In the genomic region with DNA sequence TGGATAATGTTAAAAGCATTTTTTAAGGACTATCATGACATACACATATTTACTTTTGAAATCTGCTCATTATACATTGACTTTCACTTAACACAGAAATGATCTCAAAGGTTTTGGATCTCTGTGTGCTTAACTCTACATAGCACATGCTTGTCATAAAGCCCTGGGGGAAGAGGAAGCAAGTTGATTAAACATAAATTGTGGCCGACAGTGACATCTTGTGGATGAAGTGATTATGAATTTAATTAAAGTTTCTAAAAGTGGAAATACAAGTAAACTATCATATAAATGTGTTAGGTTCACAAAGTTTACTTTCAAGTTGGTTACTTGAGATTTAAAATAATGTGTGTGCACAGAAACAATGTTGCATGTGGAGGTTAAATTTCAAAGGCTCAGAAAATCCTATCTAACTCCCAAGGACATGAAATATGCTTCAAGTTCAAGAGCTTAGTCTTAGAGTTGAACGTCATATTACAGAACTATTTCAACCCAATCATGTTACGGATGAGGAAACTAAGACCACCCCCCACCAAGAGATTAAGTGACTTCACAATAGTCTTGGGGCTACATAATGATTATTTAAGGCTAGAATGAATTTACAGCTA, we compare ENCODE assay signal across 8 cellular contexts.
DNase-seq lines count a peak whose midpoint lies in the region; ATAC-seq and TF ChIP-seq lines count a peak whose summit lies in the region.

No MANE protein-coding gene starts in this region.

- in situ Hi-C loops in astrocyte of the spinal cord (cut with HindIII; ENCODE audit: low sequenced_read_pairs) = no loop called here

- H3K36me3 ChIP-seq in kidney epithelial cell (ENCODE audit: control insufficient read depth, insufficient read depth, low read length) = no peaks in the 10 kb centered on the region

- peak; percentile 3 for TF ChIP-seq CTCF in astrocyte of the spinal cord (IDR thresholded peaks at IDR 0.05; ENCODE audit: low read depth, low read length)
- peak; percentile 13 for TF ChIP-seq CTCF in kidney epithelial cell (IDR thresholded peaks at IDR 0.05; ENCODE audit: insufficient read depth, low read length, poor library complexity, severe bottlenecking)

- H3K27me3 ChIP-seq in kidney epithelial cell (ENCODE audit: control insufficient read depth, insufficient read depth, low read length) = no peaks in the 10 kb centered on the region

- H3K4me3 ChIP-seq in astrocyte of the spinal cord (ENCODE audit: low read depth, low read length) (no peak overlapping the region), kidney epithelial cell (ENCODE audit: low read depth, low read length) (no peak overlapping the region)

- intact Hi-C loops in posterior vena cava (cut with DNase I) = no loop called here

- peak; percentile 29 for DNase-seq in COLO829 (ENCODE audit: low spot score)
- peak; percentile 27 for DNase-seq in NCI-H2081 treated with DMSO at 0.1 percent for 48 hours (lab: John Stamatoyannopoulos, UW)
- peak; percentile 70 for DNase-seq in astrocyte of the spinal cord (ENCODE audit: low read depth, low spot score)
- DNase-seq in kidney epithelial cell (ENCODE audit: low read depth) = peak; percentile 23
- DNase-seq in posterior vena cava (ENCODE audit: low spot score) = no peak
- DNase-seq in activated T-cell treated with anti-CD3 and anti-CD28 coated beads, Interleukin-2, amount 50 U/mL, for 1 hour = no peak
- DNase-seq in stimulated activated CD4-positive, alpha-beta T cell treated with anti-CD3 and anti-CD28 coated beads, Interleukin-1b, Interleukin-23, amount 100 ng/mL, for 48 hours = no peak

- ATAC-seq in GM18868 (IDR thresholded peaks at IDR 0.05; ENCODE audit: unreplicated experiment) = peak; percentile 68

Comparison
In these comparisons a context has a peak if more than half of its experiments do, and no peak if none do; other contexts are left out.
1. DNase-seq: peak in COLO829 (single experiment), NCI-H2081 treated with DMSO at 0.1 percent for 48 hours (single experiment), astrocyte of the spinal cord (single experiment) and kidney epithelial cell (single experiment); none in posterior vena cava (single experiment), activated T-cell treated with anti-CD3 and anti-CD28 coated beads, Interleukin-2, amount 50 U/mL, for 1 hour (single experiment) and stimulated activated CD4-positive, alpha-beta T cell treated with anti-CD3 and anti-CD28 coated beads, Interleukin-1b, Interleukin-23, amount 100 ng/mL, for 48 hours (single experiment).